7 cellular contexts compared by ENCODE assay signal in genomic region chrY:12438823-12439222, GRCh38.
DNase-seq lines count a peak whose midpoint lies in the region; ATAC-seq, FAIRE-seq and TF ChIP-seq lines count a peak whose summit lies in the region.
"Not testable (repeated sequence)": the region's sequence is repeated elsewhere in the genome, so short reads cannot be mapped to it uniquely, and the experiment has no call there.

No MANE protein-coding gene starts in this region.

- H4K20me1 ChIP-seq in PC-3 (ENCODE audit: low read length); H1 (replicated peaks in 1 of 2; ENCODE audit: control insufficient read depth in 1 of 2, insufficient read depth in 2 of 2, low read length in 2 of 2); HepG2 (ENCODE audit: insufficient read depth, low read length): not testable (repeated sequence)

- not testable (repeated sequence) for H2AFZ ChIP-seq in PC-3 (ENCODE audit: low read length); H1 (ENCODE audit: low read length); HepG2 (ENCODE audit: low read length)

- H3K27me3 Mint-ChIP-seq in WTC11 (ENCODE audit: low read depth) = not testable (repeated sequence)

- not testable (repeated sequence) for H4K91ac ChIP-seq in H1 (replicated peaks; ENCODE audit: insufficient read length, low read length)

- not testable (repeated sequence) for H3K23me2 ChIP-seq in H1 (ENCODE audit: low read depth, low read length)

- DNase-seq in EH (ENCODE audit: low read depth) = peak; percentile 28
- DNase-seq in GM18507 (ENCODE audit: extremely low spot score, insufficient read length, low read depth); PC-3; WTC11 (ENCODE audit: low spot score); H1 (ENCODE audit: low read depth in 1 of 2, low spot score in 2 of 2); HepG2 (ENCODE audit: low spot score): not testable (repeated sequence)

- TF ChIP-seq RAD21 in H1 (IDR thresholded peaks at IDR 0.05 in 1 of 2, conservative IDR thresholded peaks at IDR 0.05 in 1 of 2; ENCODE audit: low read depth in 2 of 2, low read length in 2 of 2); HepG2 (CRISPR knock-in tag; IDR thresholded peaks at IDR 0.05): not testable (repeated sequence)

- H2BK120ac ChIP-seq in H1 (replicated peaks; ENCODE audit: low read depth, low read length) = not testable (repeated sequence)

- not testable (repeated sequence) for H3F3A ChIP-seq in PC-3 (ENCODE audit: low read length, unreplicated experiment)

- H3K36me3 Mint-ChIP-seq in WTC11 = peaks cover 17% of the 10 kb centered on the region; the same call in 1 of the 2 replicates

- CTCF ChIA-PET in PC-3 (lab: Charles Lee); WTC11 (lab: Charles Lee); H1 (lab: Charles Lee; ENCODE audit: partially characterized antibody); HepG2 (lab: Yijun Ruan, JAX; ENCODE audit: low intra/inter-chr PET ratio, low total read pairs): not testable (repeated sequence)

- not testable (repeated sequence) for H2BK12ac ChIP-seq in H1 (ENCODE audit: low read depth, low read length)

- not testable (repeated sequence) for H3K14ac ChIP-seq in H1 (ENCODE audit: insufficient read length)

- H3K27me3 ChIP-seq in PC-3 (ENCODE audit: low read length); H1 (replicated peaks in 1 of 4; ENCODE audit: control insufficient read depth in 3 of 4, extremely low read depth in 1 of 4, insufficient read depth in 3 of 4, low read length in 3 of 4); HepG2 (ENCODE audit: control insufficient read depth in 1 of 2, insufficient read depth in 2 of 2, low read length in 2 of 2): not testable (repeated sequence)

- not testable (repeated sequence) for H3K4me1 ChIP-seq in PC-3 (ENCODE audit: insufficient read depth, low read length); H1 (replicated peaks in 1 of 4; ENCODE audit: control insufficient read depth in 3 of 4, insufficient read depth in 4 of 4, low read length in 3 of 4); HepG2 (ENCODE audit: insufficient read depth, low read length)

- in situ Hi-C loops in HepG2 (cut with HindIII; ENCODE audit: extremely low pct_ligation_motif_present, low pct_unique_long_range_greater_than_20kb) = not testable (repeated sequence)

- not testable (repeated sequence) for H3K9me3 ChIP-seq in PC-3 (ENCODE audit: low read length); HepG2 (ENCODE audit: low read length)
- peaks cover 2 to 12% of the 10 kb centered on the region in 2 experiments; a peak in 2 of 4 replicates for H3K9me3 ChIP-seq in H1 (ENCODE audit: insufficient read depth in 2 of 2, low read depth in 1 of 2, low read length in 1 of 2)

- TF ChIP-seq EP300 in H1 (IDR thresholded peaks at IDR 0.05; ENCODE audit: borderline replicate concordance in 1 of 2, low read depth in 2 of 2, low read length in 2 of 2); HepG2 (IDR thresholded peaks at IDR 0.05; ENCODE audit: low read depth in 2 of 2, low read length in 2 of 2); HepG2 (CRISPR knock-in tag; IDR thresholded peaks at IDR 0.05; ENCODE audit: borderline replicate concordance): not testable (repeated sequence)

- not testable (repeated sequence) for TF ChIP-seq CTCF in PC-3 (conservative IDR thresholded peaks at IDR 0.05; ENCODE audit: low read depth, low read length); WTC11 (IDR thresholded peaks at IDR 0.05); H1 (IDR thresholded peaks at IDR 0.05; ENCODE audit: control extremely low read depth in 1 of 3, insufficient read depth in 1 of 3, low read depth in 1 of 3, low read length in 3 of 3); HepG2 (CRISPR knock-in tag; IDR thresholded peaks at IDR 0.05)

- not testable (repeated sequence) for H3K27ac Mint-ChIP-seq in WTC11

- WGBS in H1 (ENCODE audit: extremely low coverage in 1 of 2, insufficient coverage in 1 of 2, insufficient read length in 1 of 2, insufficient replicate concordance in 2 of 2, low coverage in 1 of 2, low lambda C conversion rate in 2 of 2, missing lambda C conversion rate in 1 of 2), 2 experiments = 82% methylated on average over 3 of the region's 6 CpGs; no CpG with 5 or more reads in 1 of the 2 experiments
- WGBS in HepG2 (ENCODE audit: low lambda C conversion rate) = no CpG with 5 or more reads among the region's 6 CpGs

- H4K8ac ChIP-seq in H1 (ENCODE audit: extremely low read depth, insufficient read depth, low read length) = not testable (repeated sequence)

- H3K4me3 Mint-ChIP-seq in WTC11 = not testable (repeated sequence)

- FAIRE-seq in GM18507 (lab: Jason Lieb, UNC) (peak; percentile 82), H1 (lab: Jason Lieb, UNC) (peak; percentile 97), HepG2 (lab: Jason Lieb, UNC) (peak; percentile 79)

- peaks cover 28% of the 10 kb centered on the region for H3K9me3 Mint-ChIP-seq in WTC11

- not testable (repeated sequence) for BruUV-seq in PC-3 (replicated peaks; lab: Mats Ljungman, UMichigan); HepG2 (replicated peaks; lab: Mats Ljungman, UMichigan)

- not testable (repeated sequence) for H3K9me2 ChIP-seq in PC-3 (replicated peaks; ENCODE audit: low read length)

- H3K18ac ChIP-seq in H1 (ENCODE audit: extremely low read depth, low read length) = not testable (repeated sequence)

- not testable (repeated sequence) for H2BK20ac ChIP-seq in H1 (ENCODE audit: low read length)

- not testable (repeated sequence) for H3K79me2 ChIP-seq in PC-3 (ENCODE audit: low read length); H1 (ENCODE audit: control insufficient read depth in 1 of 2, insufficient read depth in 2 of 2, low read length in 2 of 2); HepG2 (ENCODE audit: insufficient read depth, low read length)

- ATAC-seq in PC-3 (peak; percentile 59), WTC11 (peak; percentile 41; the same call in 1 of the 2 replicates), esophagus mucosa (peak; percentile 89)
- not testable (repeated sequence) for ATAC-seq in HepG2

- not testable (repeated sequence) for H3K56ac ChIP-seq in H1 (replicated peaks; ENCODE audit: insufficient read length, low read depth, low read length)

- POLR2A ChIA-PET in PC-3 (lab: Charles Lee; ENCODE audit: unreplicated experiment); WTC11 (lab: Charles Lee); H1 (lab: Charles Lee; ENCODE audit: partially characterized antibody); HepG2 (lab: Yijun Ruan, JAX): not testable (repeated sequence)

- H3K4me3 ChIP-seq in PC-3 (ENCODE audit: low read length); H1 (ENCODE audit: extremely low read depth in 1 of 4, insufficient read depth in 2 of 4, low read depth in 3 of 4, low read length in 4 of 4); HepG2 (replicated peaks in 1 of 3; ENCODE audit: insufficient read depth in 1 of 3, low read depth in 2 of 3, low read length in 3 of 3): not testable (repeated sequence)

- intact Hi-C loops in PC-3 (cut with micrococcal nuclease); HepG2 (cut with micrococcal nuclease; ENCODE audit: unreplicated experiment): not testable (repeated sequence)

- not testable (repeated sequence) for H3K4ac ChIP-seq in H1 (replicated peaks; ENCODE audit: insufficient read length, low read depth, low read length)

- not testable (repeated sequence) for H3K27ac ChIP-seq in PC-3 (ENCODE audit: low read length); H1 (ENCODE audit: low read depth, low read length); HepG2 (ENCODE audit: extremely low read length, insufficient read depth, low read length)

- H2BK15ac ChIP-seq in H1 (ENCODE audit: low read length) = not testable (repeated sequence)

- H3K23ac ChIP-seq in H1 (ENCODE audit: insufficient read length) = not testable (repeated sequence)

- H4K5ac ChIP-seq in H1 (ENCODE audit: insufficient read length, low read depth, low read length) = not testable (repeated sequence)

- not testable (repeated sequence) for H2BK5ac ChIP-seq in H1 (ENCODE audit: low read depth, low read length)

- H3K9ac ChIP-seq in PC-3 (ENCODE audit: low read length); H1 (replicated peaks in 1 of 4; ENCODE audit: extremely low read depth in 1 of 4, low read depth in 3 of 4, low read length in 3 of 4); HepG2 (ENCODE audit: insufficient read depth, low read depth, low read length): not testable (repeated sequence)

- TF ChIP-seq POLR2A in H1 (IDR thresholded peaks at IDR 0.05; ENCODE audit: control extremely low read depth in 1 of 2, low read depth in 2 of 2, low read length in 2 of 2); HepG2 (IDR thresholded peaks at IDR 0.05; ENCODE audit: insufficient read depth in 1 of 2, low read depth in 2 of 2, low read length in 2 of 2): not testable (repeated sequence)

- H3K79me1 ChIP-seq in H1 (ENCODE audit: low read depth, low read length) = not testable (repeated sequence)

- not testable (repeated sequence) for H3K4me2 ChIP-seq in PC-3 (ENCODE audit: low read length); H1 (ENCODE audit: insufficient read depth in 1 of 2, low read depth in 2 of 2, low read length in 2 of 2); HepG2 (ENCODE audit: low read depth, low read length)

- H3K4me1 Mint-ChIP-seq in WTC11 = not testable (repeated sequence)

- not testable (repeated sequence) for H2AK5ac ChIP-seq in H1 (ENCODE audit: low read depth, low read length)

- H3K36me3 ChIP-seq in PC-3 (ENCODE audit: low read depth, low read length); H1 (ENCODE audit: control insufficient read depth in 2 of 4, insufficient read depth in 4 of 4, low read length in 3 of 4); HepG2 (replicated peaks in 1 of 2; ENCODE audit: control insufficient read depth in 1 of 2, insufficient read depth in 2 of 2, low read length in 2 of 2): not testable (repeated sequence)
